ENCODE assay signal across 8 cellular contexts in genomic region chr5:82225525-82226172, GRCh38. TPM values are rescaled to one million over a fixed set of nuclear protein-coding genes. Genes with fewer than 3 reads are reported as not detected.
A peak's percentile ranks its signal among the peaks of the same experiment; 100 is the strongest.
DNase-seq lines count a peak whose midpoint lies in the region; ATAC-seq and TF ChIP-seq lines count a peak whose summit lies in the region.

No MANE protein-coding gene starts in this region.

- no peaks in the 10 kb centered on the region for H3K27me3 ChIP-seq in endocrine pancreas (ENCODE audit: control insufficient read depth, insufficient read depth, low read length)

- no peak overlapping the region for H3K4me3 Mint-ChIP-seq in activated CD8-positive, alpha-beta T cell treated with anti-CD3 and anti-CD28 coated beads, Interleukin-2, amount 10 ng/mL, durations not matched to agents 7 days and 5 days

- no peak overlapping the region for H3K27ac Mint-ChIP-seq in activated CD8-positive, alpha-beta T cell treated with anti-CD3 and anti-CD28 coated beads, Interleukin-2, amount 10 ng/mL, durations not matched to agents 7 days and 5 days

- H3K9me3 ChIP-seq in endocrine pancreas (ENCODE audit: control insufficient read depth, low read length) (no peaks in the 10 kb centered on the region), mucosa of descending colon (no peaks in the 10 kb centered on the region)

- no peaks in the 10 kb centered on the region for H3K36me3 Mint-ChIP-seq in activated CD8-positive, alpha-beta T cell treated with anti-CD3 and anti-CD28 coated beads, Interleukin-2, amount 10 ng/mL, durations not matched to agents 7 days and 5 days (ENCODE audit: low read depth)

- H3K36me3 ChIP-seq in endocrine pancreas (ENCODE audit: control insufficient read depth, insufficient read depth, low read length) (no peaks in the 10 kb centered on the region), mucosa of descending colon (ENCODE audit: low read depth) (no peaks in the 10 kb centered on the region)

- POLR2A ChIA-PET in activated CD8-positive, alpha-beta T cell treated with anti-CD3 and anti-CD28 coated beads, Interleukin-2, amount 10 ng/mL, durations not matched to agents 7 days and 5 days (lab: Charles Lee): no interaction called here

- H3K4me3 ChIP-seq in endocrine pancreas (ENCODE audit: control insufficient read depth, insufficient read depth, low read length): peak overlapping the region; percentile 30
- H3K4me3 ChIP-seq in mucosa of descending colon: no peak overlapping the region

- H3K4me1 ChIP-seq in endocrine pancreas (ENCODE audit: control insufficient read depth, insufficient read depth, low read length) (peaks cover 12% of the 10 kb centered on the region), mucosa of descending colon (ENCODE audit: low read depth) (no peaks in the 10 kb centered on the region)

- intact Hi-C loops in mucosa of descending colon (cut with DNase I, micrococcal nuclease): loop anchor here in 1 of 2 donors (10.0 kb wide), 1 partner anchor 801 kb away; no protein-coding TSS in a partner anchor

- peaks cover 2% of the 10 kb centered on the region for H3K4me1 Mint-ChIP-seq in activated CD8-positive, alpha-beta T cell treated with anti-CD3 and anti-CD28 coated beads, Interleukin-2, amount 10 ng/mL, durations not matched to agents 7 days and 5 days (ENCODE audit: low read depth)

- peak overlapping the region; percentile 1 for H3K9ac ChIP-seq in endocrine pancreas (ENCODE audit: control insufficient read depth, insufficient read depth, low read length)

- TF ChIP-seq CTCF in mucosa of descending colon (IDR thresholded peaks at IDR 0.05): peak; percentile 75

- CTCF ChIA-PET in activated CD8-positive, alpha-beta T cell treated with anti-CD3 and anti-CD28 coated beads, Interleukin-2, amount 10 ng/mL, durations not matched to agents 7 days and 5 days (lab: Charles Lee): interaction anchor here (0.6 to 2.8 kb wide), 26 partner anchors 9 to 800 kb away, joined by 3 to 19 read pairs (median 4); no protein-coding TSS in a partner anchor

- peak; percentile 70 for DNase-seq in CD1c-positive myeloid dendritic cell (ENCODE audit: extremely low spot score)
- DNase-seq in GM19240 (ENCODE audit: insufficient read length, low spot score): peak; percentile 43
- peak; percentile 56 for DNase-seq in NCI-H748 treated with DMSO at 0.1 percent for 48 hours (lab: John Stamatoyannopoulos, UW)
- peak; percentile 72 for DNase-seq in activated CD8-positive, alpha-beta T cell treated with anti-CD3 and anti-CD28 coated beads, Interleukin-2, amount 10 ng/mL, durations not matched to agents 7 days and 5 days
- DNase-seq in mucosa of descending colon: peak in 2 of 3 donors; percentile 41 to 83
- DNase-seq in stimulated activated CD8-positive, alpha-beta memory T cell treated with anti-CD3 and anti-CD28 coated beads, Interleukin-4, amount 100 ng/mL, for 24 hours (ENCODE audit: low read depth): peak; percentile 30

- H3K27me3 Mint-ChIP-seq in activated CD8-positive, alpha-beta T cell treated with anti-CD3 and anti-CD28 coated beads, Interleukin-2, amount 10 ng/mL, durations not matched to agents 7 days and 5 days (ENCODE audit: low read depth): no peaks in the 10 kb centered on the region

- ATAC-seq in HG03439 (IDR thresholded peaks at IDR 0.05; ENCODE audit: unreplicated experiment) (peak; percentile 70), mucosa of descending colon (peak; percentile 91)
- ATAC-seq in activated CD8-positive, alpha-beta T cell treated with anti-CD3 and anti-CD28 coated beads, Interleukin-2, amount 10 ng/mL, durations not matched to agents 7 days and 5 days: peak; percentile 90

- no peaks in the 10 kb centered on the region for H3K9me3 Mint-ChIP-seq in activated CD8-positive, alpha-beta T cell treated with anti-CD3 and anti-CD28 coated beads, Interleukin-2, amount 10 ng/mL, durations not matched to agents 7 days and 5 days (ENCODE audit: insufficient read depth)

RNA-seq across cellular contexts. Expression of gene RPS23, which starts 52.5 kb away (rescaled TPM):
- total RNA-seq in activated CD8-positive, alpha-beta T cell treated with anti-CD3 and anti-CD28 coated beads, Interleukin-2, amount 10 ng/mL, durations not matched to agents 7 days and 5 days: 1,000 to 10,000 TPM; 1,914 to 1,974 TPM
- total RNA-seq in mucosa of descending colon: 1,000 to 10,000 TPM; 1,146 to 1,498 (median 1,222) TPM
